Comparison of ENCODE assay signal across 11 cellular contexts in genomic region chr1:201268604-201269151, GRCh38. TPM values are rescaled to one million over a fixed set of nuclear protein-coding genes. Genes with fewer than 3 reads are reported as not detected.
A peak's percentile ranks its signal among the peaks of the same experiment; 100 is the strongest.
DNase-seq lines count a peak whose midpoint lies in the region; ATAC-seq and TF ChIP-seq lines count a peak whose summit lies in the region.
"Had no signal": no experiment of that assay in that cellular context is flagged by ENCODE, and none has a peak within 500 bp of the region (broad histone marks: within the 10 kb centered on the region; RNA-seq: fewer than 3 reads in every experiment).

No MANE protein-coding gene starts in this region.

- DNase-seq in activated CD8-positive, alpha-beta memory T cell treated with anti-CD3 and anti-CD28 coated beads for 24 hours, result peak; percentile 24
- no peak for DNase-seq in activated CD8-positive, alpha-beta memory T cell treated with anti-CD3 and anti-CD28 coated beads, Interleukin-2, amount 50 U/mL, for 4 hours
- DNase-seq in iris pigment epithelial cell (ENCODE audit: low read depth) (peak; percentile 61), thyroid gland (peak; percentile 43 to 57), NCI-H774 (lab: John Stamatoyannopoulos, UW) (no peak)
- DNase-seq: stimulated activated naive CD8-positive, alpha-beta T cell treated with anti-CD3 and anti-CD28 coated beads, Interleukin-15, amount 100 ng/mL, for 72 hours had no signal

- intact Hi-C loops in thyroid gland (cut with DNase I), result no loop called here

- H3K9me3 ChIP-seq in thyroid gland, result no peaks in the 10 kb centered on the region
- H3K9me3 ChIP-seq: neutrophil had no signal

- TF ChIP-seq CTCF in VCaP (conservative IDR thresholded peaks at IDR 0.05), result no peak
- TF ChIP-seq CTCF in thyroid gland (IDR thresholded peaks at IDR 0.05), result no peak

- no peak for ATAC-seq in HG03460 (IDR thresholded peaks at IDR 0.05; ENCODE audit: unreplicated experiment)
- ATAC-seq in HG03432 (IDR thresholded peaks at IDR 0.05; ENCODE audit: unreplicated experiment), result no peak
- ATAC-seq: stimulated activated naive CD8-positive, alpha-beta T cell treated with anti-CD3 and anti-CD28 coated beads, Interleukin-15, amount 100 ng/mL, for 72 hours had no signal

- no peak overlapping the region for H3K4me3 ChIP-seq in thyroid gland (replicated peaks in 1 of 3)

- TF ChIP-seq POLR2A in thyroid gland (IDR thresholded peaks at IDR 0.05), result no peak

- H3K27ac ChIP-seq in VCaP (peak overlapping the region; percentile 97), thyroid gland (no peak overlapping the region)
- H3K27ac ChIP-seq: neutrophil had no signal

- 18 to 22% methylated on average over 10 to 12 of the region's 12 CpGs for WGBS in thyroid gland, 2 donors

- no peaks in the 10 kb centered on the region for H3K27me3 ChIP-seq in thyroid gland

- H3K36me3 ChIP-seq in thyroid gland, result no peaks in the 10 kb centered on the region
- H3K36me3 ChIP-seq: neutrophil had no signal

- H3K4me1 ChIP-seq in thyroid gland, result peaks cover 2 to 8% of the 10 kb centered on the region in 2 donors

RNA-seq across cellular contexts. Expression of gene PKP1, which starts 14.6 kb away (rescaled TPM):
- total RNA-seq in thyroid gland, result under 1 TPM in 3 of 4 donors, not detected in 1; 0.11 to 0.94 (median 0.54) TPM
- total RNA-seq: CD4-positive, alpha-beta T cell had no signal

Comparison
In these comparisons a context has a peak if more than half of its experiments do, and no peak if none do; other contexts are left out.
1. DNase-seq: peak in activated CD8-positive, alpha-beta memory T cell treated with anti-CD3 and anti-CD28 coated beads for 24 hours (single experiment), iris pigment epithelial cell (single experiment) and thyroid gland (2 of 2); none in activated CD8-positive, alpha-beta memory T cell treated with anti-CD3 and anti-CD28 coated beads, Interleukin-2, amount 50 U/mL, for 4 hours (single experiment) and NCI-H774 (single experiment).